In the genomic region with DNA sequence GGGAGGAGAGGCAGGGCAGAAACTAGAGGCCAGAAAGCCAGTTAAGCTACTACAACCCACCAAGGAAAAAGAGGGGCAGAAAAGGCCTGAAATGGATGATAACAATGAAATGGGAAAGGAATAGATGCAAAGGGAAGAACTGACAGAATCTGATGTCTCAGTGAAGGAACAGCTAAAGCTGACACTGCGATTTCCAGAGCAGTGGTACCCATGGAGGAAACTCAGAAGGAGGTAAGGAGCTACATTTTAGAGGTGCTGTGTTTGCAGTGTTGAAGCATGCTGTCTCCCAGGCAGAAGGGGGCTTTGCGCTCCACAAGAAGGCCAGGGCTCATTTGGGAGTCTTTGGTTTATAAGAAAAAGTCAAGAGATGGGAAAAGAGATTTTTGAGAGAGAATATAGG, we compare ENCODE assay signal across 1 cellular context.
A peak's percentile ranks its signal among the peaks of the same experiment; 100 is the strongest.
TF ChIP-seq lines count a peak whose summit lies in the region.

No MANE protein-coding gene starts in this region.

TF ChIP-seq in HepG2, 621 proteins besides CTCF, POLR2A, EP300 and RAD21 (continued from another document):
- TF ChIP-seq HHEX (CRISPR knock-in tag; IDR thresholded peaks at IDR 0.05) (no peak), MAFF (IDR thresholded peaks at IDR 0.05; ENCODE audit: low read depth, low read length) (peak; percentile 65), ZKSCAN8 (CRISPR knock-in tag; IDR thresholded peaks at IDR 0.05; ENCODE audit: borderline replicate concordance) (no peak), MTA1 (CRISPR knock-in tag; IDR thresholded peaks at IDR 0.05; ENCODE audit: borderline replicate concordance) (no peak), ZNF589 (CRISPR knock-in tag; conservative IDR thresholded peaks at IDR 0.05) (no peak), FOXP4 (CRISPR knock-in tag; IDR thresholded peaks at IDR 0.05) (no peak), ZNF720 (CRISPR knock-in tag; IDR thresholded peaks at IDR 0.05) (no peak), MIER3 (CRISPR knock-in tag; IDR thresholded peaks at IDR 0.05; ENCODE audit: borderline replicate concordance) (no peak), MAFK (conservative IDR thresholded peaks at IDR 0.05 in 1 of 2, IDR thresholded peaks at IDR 0.05 in 1 of 2; ENCODE audit: low read length in 2 of 2) (peak; percentile 55 to 81)
